Comparison of ENCODE assay signal across 9 cellular contexts in the genomic region with DNA sequence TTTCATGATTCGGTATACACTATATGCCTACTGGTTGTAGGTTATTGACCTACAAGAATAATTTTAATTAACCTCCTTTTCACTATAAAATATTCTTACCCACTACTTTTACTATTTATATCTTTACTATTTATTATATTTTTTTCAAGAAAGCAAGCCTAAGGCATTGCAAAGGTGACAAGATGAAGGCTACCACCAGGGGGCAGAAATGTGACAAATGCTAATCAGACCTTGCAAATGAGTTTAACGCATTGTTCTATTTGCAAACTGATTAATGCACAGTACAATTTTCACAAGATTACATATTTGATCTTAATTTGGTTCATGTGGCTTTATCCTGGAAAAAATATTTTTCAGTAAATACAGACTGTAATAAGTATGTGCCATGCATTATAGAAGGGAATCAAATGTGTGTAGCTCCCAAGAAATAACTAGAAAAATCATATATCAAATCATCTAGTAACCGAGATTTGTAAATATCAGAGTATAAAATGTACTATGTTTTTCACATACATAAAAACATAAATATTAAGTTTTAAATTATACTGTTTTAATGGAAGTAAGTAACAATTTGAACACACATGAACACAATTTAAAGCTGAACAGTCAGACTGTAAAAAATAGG.
DNase-seq lines count a peak whose midpoint lies in the region; ATAC-seq and TF ChIP-seq lines count a peak whose summit lies in the region.
"Had no signal": no experiment of that assay in that cellular context is flagged by ENCODE, and none has a peak within 500 bp of the region (broad histone marks: within the 10 kb centered on the region; RNA-seq: fewer than 3 reads in every experiment).

No MANE protein-coding gene starts in this region.

- H3K9me3 Mint-ChIP-seq in CD8-positive, alpha-beta T cell = no peaks in the 10 kb centered on the region
- H3K9me3 Mint-ChIP-seq: activated naive CD4-positive, alpha-beta T cell treated with anti-CD3 and anti-CD28 coated beads, Interleukin-2, amount 50 U/mL, for 24 hours had no signal

- peak; percentile 5 to 54 (median 42) for DNase-seq in CD8-positive, alpha-beta T cell
- DNase-seq in HL-60 (ENCODE audit: low read depth in 1 of 2, low spot score in 1 of 2) (peak; percentile 33 to 60), RPMI7951 (ENCODE audit: low read depth) (peak; percentile 45), amniotic epithelial cell (ENCODE audit: low read depth) (peak; percentile 59), iPS-NIHi11 (ENCODE audit: low spot score) (peak; percentile 33)
- peak; percentile 64 to 68 for DNase-seq in stimulated activated CD4-positive, alpha-beta T cell treated with anti-CD3 and anti-CD28 coated beads, Interleukin-2, amount 100 ng/mL, for 24 hours

- POLR2A ChIA-PET in CD8-positive, alpha-beta T cell (lab: Charles Lee) = no interaction called here

- H3K4me3 ChIP-seq in CD8-positive, alpha-beta T cell (ENCODE audit: low read depth, low read length) = no peak overlapping the region
- no peak overlapping the region for H3K4me3 ChIP-seq in HL-60 (replicated peaks; ENCODE audit: insufficient read depth, low read length)

- CTCF ChIA-PET in CD8-positive, alpha-beta T cell (lab: Charles Lee) = interaction anchor here (0.9 to 3.1 kb wide), 3 partner anchors 13 to 438 kb away, joined by 4 to 21 read pairs (median 4); no protein-coding TSS in a partner anchor

- H3K27me3 Mint-ChIP-seq in CD8-positive, alpha-beta T cell (ENCODE audit: low read depth) = peaks cover 2% of the 10 kb centered on the region

- H3K36me3 ChIP-seq in CD8-positive, alpha-beta T cell (ENCODE audit: insufficient read depth, low read length) = no peaks in the 10 kb centered on the region

- no peak overlapping the region for H3K27ac ChIP-seq in CD8-positive, alpha-beta T cell (ENCODE audit: low read depth, low read length)
- no peak overlapping the region for H3K27ac ChIP-seq in HL-60 (replicated peaks)

- ATAC-seq in CD8-positive, alpha-beta T cell = peak; percentile 36
- peak; percentile 79 for ATAC-seq in GM18867 (IDR thresholded peaks at IDR 0.05; ENCODE audit: unreplicated experiment)
- no peak for ATAC-seq in HG03135 (IDR thresholded peaks at IDR 0.05; ENCODE audit: unreplicated experiment)

- intact Hi-C loops in CD8-positive, alpha-beta T cell (cut with DNase I, micrococcal nuclease) = no loop called here

- TF ChIP-seq CTCF in CD8-positive, alpha-beta T cell (IDR thresholded peaks at IDR 0.05) = peak; percentile 70
- TF ChIP-seq CTCF in HL-60 (IDR thresholded peaks at IDR 0.05; ENCODE audit: insufficient read depth, low read length) = peak; percentile 51

- no peak overlapping the region for H3K27ac Mint-ChIP-seq in CD8-positive, alpha-beta T cell
- H3K27ac Mint-ChIP-seq: activated naive CD4-positive, alpha-beta T cell treated with anti-CD3 and anti-CD28 coated beads, Interleukin-2, amount 50 U/mL, for 24 hours had no signal

- no peaks in the 10 kb centered on the region for H3K9me3 ChIP-seq in CD8-positive, alpha-beta T cell (ENCODE audit: low read length)

- no peaks in the 10 kb centered on the region for H3K4me1 ChIP-seq in CD8-positive, alpha-beta T cell (ENCODE audit: insufficient read depth, low read length)

- no peak overlapping the region for H3K4me3 Mint-ChIP-seq in CD8-positive, alpha-beta T cell
- H3K4me3 Mint-ChIP-seq: activated naive CD4-positive, alpha-beta T cell treated with anti-CD3 and anti-CD28 coated beads, Interleukin-2, amount 50 U/mL, for 24 hours had no signal

- H3K4me1 Mint-ChIP-seq in CD8-positive, alpha-beta T cell (ENCODE audit: low read depth) = no peaks in the 10 kb centered on the region
- H3K4me1 Mint-ChIP-seq: activated naive CD4-positive, alpha-beta T cell treated with anti-CD3 and anti-CD28 coated beads, Interleukin-2, amount 50 U/mL, for 24 hours had no signal

- H3K36me3 Mint-ChIP-seq in CD8-positive, alpha-beta T cell = no peaks in the 10 kb centered on the region
- H3K36me3 Mint-ChIP-seq: activated naive CD4-positive, alpha-beta T cell treated with anti-CD3 and anti-CD28 coated beads, Interleukin-2, amount 50 U/mL, for 24 hours had no signal

- no peaks in the 10 kb centered on the region for H3K27me3 ChIP-seq in CD8-positive, alpha-beta T cell (ENCODE audit: insufficient read depth, low read length)
- H3K27me3 ChIP-seq in HL-60 (ENCODE audit: insufficient read depth, poor library complexity, severe bottlenecking) = no peaks in the 10 kb centered on the region
